In the genomic region with DNA sequence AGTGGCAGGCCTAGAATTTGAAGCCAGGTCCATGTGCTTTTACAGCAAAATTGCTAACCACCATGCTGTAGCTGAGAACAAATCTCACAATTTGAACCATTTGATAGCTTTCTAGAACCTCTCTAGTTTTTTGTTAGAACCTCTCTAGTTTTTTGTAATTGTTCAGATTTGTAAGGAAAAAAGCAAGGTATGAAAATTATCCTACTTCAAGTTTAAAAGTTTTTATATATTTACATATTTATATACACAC, we compare ENCODE assay signal across 7 cellular contexts. TPM values are rescaled to one million over a fixed set of nuclear protein-coding genes. Genes with fewer than 3 reads are reported as not detected.
"Had no signal": no experiment of that assay in that cellular context is flagged by ENCODE, and none has a peak within 500 bp of the region (broad histone marks: within the 10 kb centered on the region; RNA-seq: fewer than 3 reads in every experiment).

No MANE protein-coding gene starts in this region.

- ATAC-seq: GM23338, K562 had no signal

- DNase-seq: H9 had no signal

- H3K4me3 Mint-ChIP-seq: GM23338, H9 had no signal

- H3K4me2 ChIP-seq: GM23338 had no signal

- H3K9me3 Mint-ChIP-seq: H9 had no signal

- H3K27ac Mint-ChIP-seq: GM23338, H9 had no signal

- H3K4me3 ChIP-seq: GM23338, K562 had no signal

- FAIRE-seq: H1, H54, HTR-8/SVneo, K562 had no signal

- H2AFZ ChIP-seq: GM23338 had no signal

RNA-seq across cellular contexts. Expression of a gene that starts 9.8 kb away (rescaled TPM):
- total RNA-seq: HT-29 had no signal
